ENCODE assay signal across 22 cellular contexts in the genomic region with DNA sequence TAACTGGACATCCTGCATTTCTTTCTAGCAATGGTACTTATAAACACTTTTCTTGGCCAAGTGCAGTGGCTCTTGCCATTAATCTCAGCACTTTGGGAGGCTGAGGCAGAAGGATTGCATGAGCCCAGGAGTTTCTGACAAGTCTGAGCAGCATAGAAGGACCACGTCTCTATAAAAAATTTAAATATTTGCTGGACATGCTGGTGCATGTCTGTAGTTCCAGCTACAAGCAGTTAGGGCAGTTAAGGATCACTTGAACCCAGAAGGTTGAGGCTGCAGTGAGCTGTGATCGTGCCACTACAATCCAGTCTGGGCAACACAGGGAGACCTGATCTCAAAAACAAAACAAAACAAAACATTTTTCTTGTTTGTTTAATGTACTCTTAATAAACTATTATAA.
"Had no signal": no experiment of that assay in that cellular context is flagged by ENCODE, and none has a peak within 500 bp of the region (broad histone marks: within the 10 kb centered on the region; RNA-seq: fewer than 3 reads in every experiment).

No MANE protein-coding gene starts in this region.

- H3K27ac Mint-ChIP-seq: naive thymus-derived CD8-positive, alpha-beta T cell; stimulated activated naive B cell treated with anti-CD40 and anti-IgM and Interleukin-4, amounts not matched to agents 10 μg/mL and 1 μg/mL and 100 μg/mL, for 72 hours had no signal

- H3K4me3 Mint-ChIP-seq: naive thymus-derived CD8-positive, alpha-beta T cell; neural crest cell; stimulated activated naive B cell treated with anti-CD40 and anti-IgM and Interleukin-4, amounts not matched to agents 10 μg/mL and 1 μg/mL and 100 μg/mL, for 72 hours had no signal

- H3K36me3 ChIP-seq: esophagus squamous epithelium, spleen, stomach, thoracic aorta, transverse colon had no signal

- H3K36me3 Mint-ChIP-seq: naive thymus-derived CD8-positive, alpha-beta T cell; stimulated activated naive B cell treated with anti-CD40 and anti-IgM and Interleukin-4, amounts not matched to agents 10 μg/mL and 1 μg/mL and 100 μg/mL, for 72 hours had no signal

- H3K9me3 ChIP-seq: esophagus squamous epithelium, mucosa of descending colon, spleen, stomach, thoracic aorta, transverse colon had no signal

- H3K27me3 ChIP-seq: esophagus squamous epithelium, hepatocyte, spleen, stomach, transverse colon had no signal

- H3K4me1 ChIP-seq: spleen, stomach, transverse colon had no signal

- ATAC-seq: left cardiac atrium; left ventricle myocardium superior; mucosa of descending colon; naive thymus-derived CD8-positive, alpha-beta T cell; sciatic nerve; stimulated activated naive B cell treated with anti-CD40 and anti-IgM and Interleukin-4, amounts not matched to agents 10 μg/mL and 1 μg/mL and 100 μg/mL, for 72 hours had no signal

- H3K27ac ChIP-seq: esophagus squamous epithelium, hepatocyte, spleen, stomach, thoracic aorta, transverse colon had no signal

- DNase-seq: effector memory CD4-positive, alpha-beta T cell; esophagus squamous epithelium; foreskin fibroblast; kidney; left cardiac atrium; left ventricle myocardium superior; mucosa of descending colon; naive thymus-derived CD8-positive, alpha-beta T cell; posterior cingulate gyrus; spleen; stimulated activated CD4-positive, alpha-beta T cell treated with anti-CD3 and anti-CD28 coated beads, Interleukin-15, amount 100 ng/mL, for 24 hours; stimulated activated CD4-positive, alpha-beta T cell treated with anti-CD3 and anti-CD28 coated beads, Interleukin-1b, Interleukin-23, amount 100 ng/mL, for 48 hours; stimulated activated CD4-positive, alpha-beta T cell treated with anti-CD3 and anti-CD28 coated beads, Interleukin-4, amount 100 ng/mL, for 24 hours; stimulated activated naive B cell treated with anti-CD40 and anti-IgM and Interleukin-4, amounts not matched to agents 10 μg/mL and 1 μg/mL and 100 μg/mL, for 72 hours; stomach; substantia nigra; transverse colon had no signal

- H3K9me3 Mint-ChIP-seq: naive thymus-derived CD8-positive, alpha-beta T cell; neural crest cell; stimulated activated naive B cell treated with anti-CD40 and anti-IgM and Interleukin-4, amounts not matched to agents 10 μg/mL and 1 μg/mL and 100 μg/mL, for 72 hours had no signal

- H3K4me1 Mint-ChIP-seq: naive thymus-derived CD8-positive, alpha-beta T cell; stimulated activated naive B cell treated with anti-CD40 and anti-IgM and Interleukin-4, amounts not matched to agents 10 μg/mL and 1 μg/mL and 100 μg/mL, for 72 hours had no signal

- H3K4me3 ChIP-seq: esophagus squamous epithelium, hepatocyte, lung, mucosa of descending colon, spleen, stomach, thoracic aorta, transverse colon had no signal

- H3K27me3 Mint-ChIP-seq: naive thymus-derived CD8-positive, alpha-beta T cell; stimulated activated naive B cell treated with anti-CD40 and anti-IgM and Interleukin-4, amounts not matched to agents 10 μg/mL and 1 μg/mL and 100 μg/mL, for 72 hours had no signal
